In the genomic region with DNA sequence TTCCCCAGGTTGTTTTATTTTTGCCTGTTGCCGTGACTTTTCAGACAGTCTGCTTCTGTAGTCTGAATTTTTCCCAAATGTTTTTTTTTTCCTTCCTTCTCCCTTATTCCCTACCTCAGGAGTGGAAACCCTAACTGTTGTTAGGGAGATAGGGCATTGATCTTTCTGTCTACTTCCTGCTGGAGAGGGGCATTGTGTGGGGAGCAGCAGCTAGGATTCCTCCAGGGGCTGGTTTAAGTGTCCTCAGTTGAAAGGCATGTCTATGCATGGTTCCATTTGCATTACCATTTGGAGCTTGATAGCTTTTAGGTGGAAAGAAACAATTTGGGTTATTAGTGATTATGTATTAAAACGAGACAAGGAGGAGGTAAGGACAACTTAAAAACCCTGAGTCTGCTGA, we compare ENCODE assay signal across 25 cellular contexts.
A peak's percentile ranks its signal among the peaks of the same experiment; 100 is the strongest.
DNase-seq lines count a peak whose midpoint lies in the region; ATAC-seq and TF ChIP-seq lines count a peak whose summit lies in the region.
"Had no signal": no experiment of that assay in that cellular context is flagged by ENCODE, and none has a peak within 500 bp of the region (broad histone marks: within the 10 kb centered on the region; RNA-seq: fewer than 3 reads in every experiment).

No MANE protein-coding gene starts in this region.

- H3K4me1 Mint-ChIP-seq in endodermal cell = peaks cover 44% of the 10 kb centered on the region

- no peak overlapping the region for H3K4me3 Mint-ChIP-seq in endodermal cell
- H3K4me3 Mint-ChIP-seq: CD8-positive, alpha-beta T cell had no signal

- no peak overlapping the region for H3K9ac ChIP-seq in endodermal cell (ENCODE audit: extremely low read depth, low read length, poor library complexity, severe bottlenecking)
- H3K9ac ChIP-seq: GM23248, SK-N-SH had no signal

- TF ChIP-seq POLR2A in gastrocnemius medialis (IDR thresholded peaks at IDR 0.05) = no peak

- H3K27ac ChIP-seq in endodermal cell (ENCODE audit: low read depth, low read length) (no peak overlapping the region), gastrocnemius medialis (no peak overlapping the region)
- H3K27ac ChIP-seq: A549, GM23248 had no signal

- 71% methylated on average over 1 of the region's 2 CpGs; no CpG with 5 or more reads in 1 of the 2 experiments for WGBS in endodermal cell (ENCODE audit: insufficient coverage in 1 of 2, insufficient read length in 1 of 2), 2 experiments

- intact Hi-C loops in gastrocnemius medialis (cut with DNase I; ENCODE audit: low total_unique reads) = no loop called here

- in situ Hi-C loops in gastrocnemius medialis (cut with MboI; ENCODE audit: low sequenced_read_pairs in 4 of 4) = no loop called here

- H3K9me3 ChIP-seq in endodermal cell (ENCODE audit: control insufficient read depth, low read length) = no peaks in the 10 kb centered on the region
- no peaks in the 10 kb centered on the region for H3K9me3 ChIP-seq in gastrocnemius medialis
- H3K9me3 ChIP-seq: A549, SK-N-SH had no signal

- H3K4me1 ChIP-seq in endodermal cell (ENCODE audit: control insufficient read depth, insufficient read depth, low read length) (no peaks in the 10 kb centered on the region), gastrocnemius medialis (no peaks in the 10 kb centered on the region)
- H3K4me1 ChIP-seq: A549 had no signal

- no peaks in the 10 kb centered on the region for H3K27me3 Mint-ChIP-seq in endodermal cell (ENCODE audit: insufficient read depth)

- H3K36me3 Mint-ChIP-seq in endodermal cell (ENCODE audit: low read depth) = no peaks in the 10 kb centered on the region
- H3K36me3 Mint-ChIP-seq: CD8-positive, alpha-beta T cell had no signal

- H3K36me3 ChIP-seq in H7 (replicated peaks; ENCODE audit: control insufficient read depth, insufficient read depth, low read length) = no peaks in the 10 kb centered on the region
- H3K36me3 ChIP-seq in endodermal cell (ENCODE audit: control insufficient read depth, insufficient read depth, low read length) = no peaks in the 10 kb centered on the region
- H3K36me3 ChIP-seq in gastrocnemius medialis = no peaks in the 10 kb centered on the region

- DNase-seq in H7 (peak; percentile 16), endodermal cell (no peak), iPS-NIHi7 (ENCODE audit: extremely low spot score) (peak; percentile 22), gastrocnemius medialis (no peak), pons (ENCODE audit: low spot score) (no peak), COLO668 (lab: John Stamatoyannopoulos, UW; ENCODE audit: unreplicated experiment) (no peak)
- DNase-seq: C1 segment of cervical spinal cord; Calu3; CD8-positive, alpha-beta T cell; DND-41; GM23248; HCEC 1CT; NCI-H1105 treated with DMSO at 0.1 percent for 48 hours; NCI-H146; NCI-H1930; NCI-H446 treated with DMSO at 0.1 percent for 48 hours; NCI-H526; NCI-H82; NK-92 treated with Interleukin-12 subunit alpha and Interleukin-12 subunit beta, amount 100 ng/mL, for 24 hours; PC-3; SK-N-SH; SW 1271 had no signal

- ATAC-seq in HG03457 (IDR thresholded peaks at IDR 0.05; ENCODE audit: unreplicated experiment) (no peak), gastrocnemius medialis (no peak)
- ATAC-seq: A549; CD8-positive, alpha-beta T cell; K562; PC-3 had no signal

- H3K4me3 ChIP-seq in H7 (ENCODE audit: insufficient read depth, low read depth, low read length) (no peak overlapping the region), endodermal cell (ENCODE audit: low read length) (no peak overlapping the region), gastrocnemius medialis (no peak overlapping the region)
- H3K4me3 ChIP-seq: A549, GM23248, K562 had no signal

- H3K27ac Mint-ChIP-seq in endodermal cell = peak overlapping the region; percentile 63
- H3K27ac Mint-ChIP-seq: CD8-positive, alpha-beta T cell had no signal

- peaks cover 6% of the 10 kb centered on the region for H3K9me3 Mint-ChIP-seq in endodermal cell
- H3K9me3 Mint-ChIP-seq: CD8-positive, alpha-beta T cell had no signal

- no peaks in the 10 kb centered on the region for H3K27me3 ChIP-seq in H7 (ENCODE audit: control insufficient read depth, insufficient read depth, low read length)
- H3K27me3 ChIP-seq in endodermal cell (ENCODE audit: control insufficient read depth, insufficient read depth, low read length, poor library complexity, severe bottlenecking) = no peaks in the 10 kb centered on the region
- H3K27me3 ChIP-seq in gastrocnemius medialis = no peaks in the 10 kb centered on the region

- no peak for TF ChIP-seq CTCF in endodermal cell (conservative IDR thresholded peaks at IDR 0.05)
- no peak for TF ChIP-seq CTCF in gastrocnemius medialis (IDR thresholded peaks at IDR 0.05 in 4 of 5, conservative IDR thresholded peaks at IDR 0.05 in 1 of 5)

Comparison
In these comparisons a context has a peak if more than half of its experiments do, and no peak if none do; other contexts are left out.
1. DNase-seq: peak in H7 (single experiment) and iPS-NIHi7 (single experiment); none in endodermal cell (single experiment), gastrocnemius medialis (0 of 2), pons (single experiment) and COLO668 (single experiment).